In genomic region chr1:187264995-187265602, GRCh38 we compare ENCODE assay signal across 8 cellular contexts.
DNase-seq lines count a peak whose midpoint lies in the region; ATAC-seq, FAIRE-seq and TF ChIP-seq lines count a peak whose summit lies in the region.

No MANE protein-coding gene starts in this region.

- no peak for TF ChIP-seq POLR2A in GM12891 (IDR thresholded peaks at IDR 0.05; ENCODE audit: low read depth, low read length)

- H3K27ac ChIP-seq in HEK293 (ENCODE audit: extremely low read depth, low read depth, low read length) (no peak overlapping the region), mesenchymal stem cell (ENCODE audit: low read length, poor library complexity, severe bottlenecking) (no peak overlapping the region)

- no peak overlapping the region for H2BK15ac ChIP-seq in mesenchymal stem cell (ENCODE audit: low read depth, poor library complexity, severe bottlenecking)

- H3K36me3 ChIP-seq in HEK293 (ENCODE audit: control insufficient read depth in 2 of 2, insufficient read depth in 1 of 2, low read length in 2 of 2) (no peaks in the 10 kb centered on the region), mesenchymal stem cell (ENCODE audit: control insufficient read depth in 1 of 2, insufficient read depth in 2 of 2, low read depth in 1 of 2, low read length in 2 of 2) (no peaks in the 10 kb centered on the region)

- POLR2A ChIA-PET in HEK293 (lab: Yijun Ruan, JAX) = no interaction called here

- 37% methylated on average over 2 of the region's 4 CpGs for WGBS in mesenchymal stem cell

- no peaks in the 10 kb centered on the region for H3K4me1 ChIP-seq in HEK293 (ENCODE audit: control insufficient read depth, insufficient read depth, low read length)
- no peaks in the 10 kb centered on the region for H3K4me1 ChIP-seq in mesenchymal stem cell (ENCODE audit: control insufficient read depth, insufficient read depth, low read depth, low read length)

- H3K18ac ChIP-seq in mesenchymal stem cell (ENCODE audit: low read depth in 1 of 2, low read length in 2 of 2) = no peak overlapping the region

- no peak for FAIRE-seq in GM12891 (lab: Jason Lieb, UNC)

- TF ChIP-seq CTCF in HEK293 (tag by site-specific recombination; IDR thresholded peaks at IDR 0.05) = peak; percentile 64; the same call in 1 of the 2 replicates
- TF ChIP-seq CTCF in astrocyte of the cerebellum (IDR thresholded peaks at IDR 0.05; ENCODE audit: low read depth, low read length, missing control alignments) = peak; percentile 65

- H3K4me3 ChIP-seq in HEK293 (ENCODE audit: low read depth, low read length) (no peak overlapping the region), astrocyte of the cerebellum (ENCODE audit: low read depth, low read length) (no peak overlapping the region), mesenchymal stem cell (ENCODE audit: insufficient read depth in 1 of 2, low read depth in 1 of 2, low read length in 2 of 2) (no peak overlapping the region)

- H3K27me3 ChIP-seq in mesenchymal stem cell (ENCODE audit: control insufficient read depth in 1 of 2, insufficient read depth in 1 of 2, low read length in 2 of 2) = no peaks in the 10 kb centered on the region

- in situ Hi-C loops in ACHN (cut with HindIII; ENCODE audit: low pct_ligation_motif_present, low pct_unique_long_range_greater_than_20kb, low sequenced_read_pairs) = no loop called here
- in situ Hi-C loops in astrocyte of the cerebellum (cut with HindIII; ENCODE audit: low sequenced_read_pairs) = no loop called here

- H3K4me2 ChIP-seq in mesenchymal stem cell (ENCODE audit: low read length, poor library complexity, severe bottlenecking) = no peak overlapping the region

- no peak overlapping the region for H2BK120ac ChIP-seq in mesenchymal stem cell (ENCODE audit: low read depth, low read length)

- no peak overlapping the region for H2AFZ ChIP-seq in mesenchymal stem cell (ENCODE audit: low read depth, low read length)

- no peak overlapping the region for H4K91ac ChIP-seq in mesenchymal stem cell (ENCODE audit: low read length)

- H3K4ac ChIP-seq in mesenchymal stem cell (ENCODE audit: low read depth in 1 of 2, low read length in 2 of 2) = no peak overlapping the region

- no peak overlapping the region for H3K14ac ChIP-seq in mesenchymal stem cell (ENCODE audit: low read length in 2 of 2)

- H2AK5ac ChIP-seq in mesenchymal stem cell (ENCODE audit: low read length, severe bottlenecking) = no peak overlapping the region

- DNase-seq in ACHN (peak; percentile 80), NCI-H446 (lab: John Stamatoyannopoulos, UW) (peak; percentile 64 to 92), astrocyte of the cerebellum (ENCODE audit: low read depth) (peak; percentile 66), mesenchymal stem cell (peak; percentile 73), GM12891 (ENCODE audit: insufficient read length, low spot score) (no peak), AG08396 (ENCODE audit: low spot score) (no peak)
- DNase-seq in stimulated activated naive CD8-positive, alpha-beta T cell treated with anti-CD3 and anti-CD28 coated beads, Interleukin-15, Interleukin-2, amounts not matched to agents 100 U/mL and 50 U/mL, for 24 hours = no peak

- H3K9ac ChIP-seq in mesenchymal stem cell (ENCODE audit: low read length) = no peak overlapping the region

- CTCF ChIA-PET in HEK293 (lab: Yijun Ruan, JAX) = interaction anchor here (0.6 kb wide), 3 partner anchors 9 to 1420 kb away, joined by 3 to 4 read pairs (median 3); no protein-coding TSS in a partner anchor

- H2BK5ac ChIP-seq in mesenchymal stem cell (ENCODE audit: low read depth, low read length, poor library complexity, severe bottlenecking) = no peak overlapping the region

- H3K79me1 ChIP-seq in mesenchymal stem cell (replicated peaks; ENCODE audit: low read length, poor library complexity, severe bottlenecking) = no peaks in the 10 kb centered on the region

- no peak overlapping the region for H2BK12ac ChIP-seq in mesenchymal stem cell (ENCODE audit: low read length in 2 of 2)

- H4K8ac ChIP-seq in mesenchymal stem cell (ENCODE audit: low read length) = no peak overlapping the region

- H3K23ac ChIP-seq in mesenchymal stem cell (ENCODE audit: low read length in 2 of 2) = no peak overlapping the region

- ATAC-seq in stimulated activated naive CD8-positive, alpha-beta T cell treated with anti-CD3 and anti-CD28 coated beads, Interleukin-15, Interleukin-2, amounts not matched to agents 100 U/mL and 50 U/mL, for 24 hours = no peak

- no peaks in the 10 kb centered on the region for H3K9me3 ChIP-seq in HEK293 (ENCODE audit: control insufficient read depth, insufficient read depth, low read depth, low read length)
- no peaks in the 10 kb centered on the region for H3K9me3 ChIP-seq in mesenchymal stem cell (ENCODE audit: control insufficient read depth, low read length)

TF ChIP-seq in HEK293, 187 proteins besides CTCF, POLR2A, EP300 and RAD21:
- TF ChIP-seq ZNF157 (tag by site-specific recombination; IDR thresholded peaks at IDR 0.05) (no peak), ZNF654 (tag by site-specific recombination; IDR thresholded peaks at IDR 0.05; ENCODE audit: low read depth) (peak; percentile 42)

TF ChIP-seq in GM12891, 5 proteins besides CTCF, POLR2A, EP300 and RAD21:
- TF ChIP-seq PAX5 (IDR thresholded peaks at IDR 0.05; ENCODE audit: insufficient read depth, low read length, severe bottlenecking) = no peak
- no peak for TF ChIP-seq TAF1 (IDR thresholded peaks at IDR 0.05; ENCODE audit: low read depth, low read length)
- no peak for TF ChIP-seq POU2F2 (IDR thresholded peaks at IDR 0.05; ENCODE audit: low read depth, low read length)
- TF ChIP-seq POLR2AphosphoS5 (IDR thresholded peaks at IDR 0.05; ENCODE audit: low read depth, low read length) = no peak

Comparison
In these comparisons a context has a peak if more than half of its experiments do, and no peak if none do; other contexts are left out.
1. DNase-seq: peak in ACHN (single experiment), NCI-H446 (2 of 2), astrocyte of the cerebellum (single experiment) and mesenchymal stem cell (single experiment); none in GM12891 (single experiment), stimulated activated naive CD8-positive, alpha-beta T cell treated with anti-CD3 and anti-CD28 coated beads, Interleukin-15, Interleukin-2, amounts not matched to agents 100 U/mL and 50 U/mL, for 24 hours (single experiment) and AG08396 (single experiment).